ENCODE assay signal across 9 cellular contexts in genomic region chr11:78138281-78138680, GRCh38. TPM values are rescaled to one million over a fixed set of nuclear protein-coding genes. Genes with fewer than 3 reads are reported as not detected.
DNase-seq lines count a peak whose midpoint lies in the region; TF ChIP-seq lines count a peak whose summit lies in the region.
"Had no signal": no experiment of that assay in that cellular context is flagged by ENCODE, and none has a peak within 500 bp of the region (broad histone marks: within the 10 kb centered on the region; RNA-seq: fewer than 3 reads in every experiment).

No MANE protein-coding gene starts in this region.

- no peak overlapping the region for H2BK12ac ChIP-seq in H9 (ENCODE audit: insufficient read length, low read depth, low read length)

- H2BK20ac ChIP-seq in H9 (ENCODE audit: low read depth, low read length, poor library complexity, severe bottlenecking): no peak overlapping the region

- no CpG with 5 or more reads among the region's 4 CpGs for WGBS in H9 (ENCODE audit: extremely low coverage, insufficient read length, low lambda C conversion rate)

- H3K27me3 Mint-ChIP-seq in H9 (ENCODE audit: low read depth) (no peaks in the 10 kb centered on the region), immature natural killer cell (ENCODE audit: low read depth in 3 of 3) (peaks cover 3 to 13% (median 8%) of the 10 kb centered on the region in 3 donors)
- no peaks in the 10 kb centered on the region for H3K27me3 Mint-ChIP-seq in activated T-helper 2 cell treated with anti-CD3 and anti-CD28 coated beads, Interferon-gamma antibody, Interleukin-2, Interleukin-4, amounts not matched to agents 10 μg/mL and 5 μg/mL and 100 μg/mL, durations not matched to agents 14 hours and 24 hours and 36 hours (ENCODE audit: low read depth)

- no peak overlapping the region for H3K27ac Mint-ChIP-seq in H9
- peak overlapping the region; percentile 58 for H3K27ac Mint-ChIP-seq in activated T-helper 2 cell treated with anti-CD3 and anti-CD28 coated beads, Interferon-gamma antibody, Interleukin-2, Interleukin-4, amounts not matched to agents 10 μg/mL and 5 μg/mL and 100 μg/mL, durations not matched to agents 14 hours and 24 hours and 36 hours
- H3K27ac Mint-ChIP-seq in immature natural killer cell: peak overlapping the region; percentile 14 to 93 (median 76)

- peaks cover 31 to 62% (median 56%) of the 10 kb centered on the region in 3 experiments for H3K36me3 Mint-ChIP-seq in H9 (ENCODE audit: insufficient read depth in 1 of 3, low read depth in 3 of 3)
- H3K36me3 Mint-ChIP-seq in activated T-helper 2 cell treated with anti-CD3 and anti-CD28 coated beads, Interferon-gamma antibody, Interleukin-2, Interleukin-4, amounts not matched to agents 10 μg/mL and 5 μg/mL and 100 μg/mL, durations not matched to agents 14 hours and 24 hours and 36 hours (ENCODE audit: low read depth): peaks cover 68% of the 10 kb centered on the region
- H3K36me3 Mint-ChIP-seq in immature natural killer cell: peaks cover 3 to 7% (median 4%) of the 10 kb centered on the region in 3 donors

- no peak overlapping the region for H2AK5ac ChIP-seq in H9 (ENCODE audit: insufficient read length, low read length)

- no peaks in the 10 kb centered on the region; a peak in 1 of 5 replicates for H3K9me3 Mint-ChIP-seq in H9
- no peaks in the 10 kb centered on the region for H3K9me3 Mint-ChIP-seq in activated T-helper 2 cell treated with anti-CD3 and anti-CD28 coated beads, Interferon-gamma antibody, Interleukin-2, Interleukin-4, amounts not matched to agents 10 μg/mL and 5 μg/mL and 100 μg/mL, durations not matched to agents 14 hours and 24 hours and 36 hours
- H3K9me3 Mint-ChIP-seq in immature natural killer cell: no peaks in the 10 kb centered on the region

- H2BK15ac ChIP-seq in H9 (ENCODE audit: low read depth, low read length): no peak overlapping the region

- H3K27me3 ChIP-seq in H9 (ENCODE audit: insufficient read depth, low read length): no peaks in the 10 kb centered on the region

- no peak overlapping the region for H4K5ac ChIP-seq in H9 (ENCODE audit: insufficient read length, low read depth, low read length)

- no peak overlapping the region for H3K4ac ChIP-seq in H9 (ENCODE audit: low read depth, low read length)

- peak overlapping the region; percentile 88 to 91 for H3K4me3 Mint-ChIP-seq in H9
- peak overlapping the region; percentile 89 for H3K4me3 Mint-ChIP-seq in activated T-helper 2 cell treated with anti-CD3 and anti-CD28 coated beads, Interferon-gamma antibody, Interleukin-2, Interleukin-4, amounts not matched to agents 10 μg/mL and 5 μg/mL and 100 μg/mL, durations not matched to agents 14 hours and 24 hours and 36 hours (ENCODE audit: low read depth)
- H3K4me3 Mint-ChIP-seq in immature natural killer cell: peak overlapping the region; percentile 95 to 98 (median 95)

- H3K9ac ChIP-seq in H9 (ENCODE audit: extremely low read depth, insufficient read length, low read length): no peak overlapping the region

- H3K23me2 ChIP-seq in H9 (ENCODE audit: insufficient read length, low read depth, low read length, poor library complexity, severe bottlenecking): peaks cover 4% of the 10 kb centered on the region

- no peak overlapping the region for H2BK120ac ChIP-seq in H9 (ENCODE audit: low read depth, low read length, poor library complexity, severe bottlenecking)

- H2AFZ ChIP-seq in H9 (ENCODE audit: low read length): no peak overlapping the region

- no peak overlapping the region for H3K23ac ChIP-seq in H9 (ENCODE audit: insufficient read length, low read depth, low read length)

- peak overlapping the region; percentile 84; the same call in 1 of the 2 replicates for H3K27ac ChIP-seq in 22Rv1
- no peak overlapping the region for H3K27ac ChIP-seq in H9 (ENCODE audit: insufficient read length, low read depth, low read length)

- H3K79me2 ChIP-seq in H9 (ENCODE audit: insufficient read depth, low read length): peaks cover 12% of the 10 kb centered on the region; the same call in 1 of the 2 replicates

- no peaks in the 10 kb centered on the region for H3K79me1 ChIP-seq in H9 (ENCODE audit: insufficient read depth, low read depth, low read length, poor library complexity, severe bottlenecking)

- H3K4me1 Mint-ChIP-seq in H9 (peaks cover 13 to 16% of the 10 kb centered on the region in 2 experiments), immature natural killer cell (peaks cover 28 to 31% of the 10 kb centered on the region in 2 donors)
- peaks cover 40% of the 10 kb centered on the region for H3K4me1 Mint-ChIP-seq in activated T-helper 2 cell treated with anti-CD3 and anti-CD28 coated beads, Interferon-gamma antibody, Interleukin-2, Interleukin-4, amounts not matched to agents 10 μg/mL and 5 μg/mL and 100 μg/mL, durations not matched to agents 14 hours and 24 hours and 36 hours (ENCODE audit: low read depth)

- no peak overlapping the region for H3K14ac ChIP-seq in H9 (ENCODE audit: insufficient read depth, low read length)

- no peaks in the 10 kb centered on the region for H3K9me3 ChIP-seq in H9 (ENCODE audit: control insufficient read depth, low read depth, low read length)

- peak overlapping the region; percentile 86 for H3K4me2 ChIP-seq in H9 (ENCODE audit: insufficient read depth, insufficient read length, low read length)

- H2BK5ac ChIP-seq in H9 (ENCODE audit: insufficient read length, low read length): no peak overlapping the region

- H4K20me1 ChIP-seq in H9 (ENCODE audit: control insufficient read depth, insufficient read depth, insufficient read length): no peaks in the 10 kb centered on the region

- H4K8ac ChIP-seq in H9 (replicated peaks; ENCODE audit: insufficient read length, low read depth, low read length): no peak overlapping the region

- H4K91ac ChIP-seq in H9 (ENCODE audit: insufficient read length, low read depth, low read length): no peak overlapping the region

- H3K56ac ChIP-seq in H9 (ENCODE audit: insufficient read length, low read depth, low read length): no peak overlapping the region

- H3K4me1 ChIP-seq in H9 (ENCODE audit: insufficient read depth, low read length): no peaks in the 10 kb centered on the region

- H3T11ph ChIP-seq in H9 (ENCODE audit: low read length): no peak overlapping the region

- no peak for TF ChIP-seq CTCF in 22Rv1 (IDR thresholded peaks at IDR 0.05)
- no peak for TF ChIP-seq CTCF in H9 (conservative IDR thresholded peaks at IDR 0.05)

- intact Hi-C loops in activated T-helper 2 cell treated with anti-CD3 and anti-CD28 coated beads, Interferon-gamma antibody, Interleukin-2, Interleukin-4, amounts not matched to agents 10 μg/mL and 5 μg/mL and 100 μg/mL, durations not matched to agents 14 hours and 24 hours and 36 hours (cut with micrococcal nuclease): loop anchor here (2.0 to 5.0 kb wide), 3 partner anchors 59 to 424 kb away; partner anchors contain the start of genes GAB2 and NDUFC2

- no peak for DNase-seq in H9
- no peak for DNase-seq in activated T-helper 2 cell treated with anti-CD3 and anti-CD28 coated beads, Interferon-gamma antibody, Interleukin-2, Interleukin-4, amounts not matched to agents 10 μg/mL and 5 μg/mL and 100 μg/mL, durations not matched to agents 14 hours and 24 hours and 36 hours (ENCODE audit: low spot score)
- DNase-seq in immature natural killer cell: no peak
- no peak for DNase-seq in foreskin melanocyte
- DNase-seq in NCI-H524 treated with DMSO at 0.1 percent for 48 hours (lab: John Stamatoyannopoulos, UW): no peak
- no peak for DNase-seq in SKM-1 (lab: John Stamatoyannopoulos, UW; ENCODE audit: unreplicated experiment)
- no peak for DNase-seq in activated CD4-positive, alpha-beta T cell treated with anti-CD3 and anti-CD28 coated beads for 4 hours
- DNase-seq: DMS153 had no signal

- no peak overlapping the region for H3K18ac ChIP-seq in H9 (ENCODE audit: insufficient read length, low read depth, low read length)

RNA-seq across cellular contexts. Expression of gene ALG8, which starts 1.1 kb away (rescaled TPM):
- 77.5 and 78.8 TPM in 2 replicates for total RNA-seq in H9 (2021)
- 58.6 and 70.1 TPM in 2 replicates for total RNA-seq in activated T-helper 2 cell treated with anti-CD3 and anti-CD28 coated beads, Interferon-gamma antibody, Interleukin-2, Interleukin-4, amounts not matched to agents 10 μg/mL and 5 μg/mL and 100 μg/mL, durations not matched to agents 14 hours and 24 hours and 36 hours
- polyA plus RNA-seq in immature natural killer cell: 10 to 100 TPM; 38.7 to 55.3 (median 40.0) TPM

RNA-seq across cellular contexts. Expression of gene KCTD21, which starts 50.1 kb away (rescaled TPM):
- total RNA-seq in H9 (2021): 4.0 and 4.3 TPM in 2 replicates
- total RNA-seq in activated T-helper 2 cell treated with anti-CD3 and anti-CD28 coated beads, Interferon-gamma antibody, Interleukin-2, Interleukin-4, amounts not matched to agents 10 μg/mL and 5 μg/mL and 100 μg/mL, durations not matched to agents 14 hours and 24 hours and 36 hours: 10.0 and 10.4 TPM in 2 replicates
- polyA plus RNA-seq in immature natural killer cell: 1 to 10 TPM in 1 of 3 donors, under 1 TPM in 1, not detected in 1; 0.44 to 1.1 TPM

RNA-seq across cellular contexts. Expression of gene USP35, which starts 50.4 kb away (rescaled TPM):
- total RNA-seq in H9 (2021): 6.8 and 7.7 TPM in 2 replicates
- total RNA-seq in activated T-helper 2 cell treated with anti-CD3 and anti-CD28 coated beads, Interferon-gamma antibody, Interleukin-2, Interleukin-4, amounts not matched to agents 10 μg/mL and 5 μg/mL and 100 μg/mL, durations not matched to agents 14 hours and 24 hours and 36 hours: 12.9 and 14.6 TPM in 2 replicates
- polyA plus RNA-seq in immature natural killer cell: under 1 TPM in 2 of 3 donors, not detected in 1; 0.20 to 0.27 TPM

RNA-seq across cellular contexts. Expression of gene NDUFC2, which starts 58.6 kb away (rescaled TPM):
- 247 and 260 TPM in 2 replicates for total RNA-seq in H9 (2021)
- 208 and 215 TPM in 2 replicates for total RNA-seq in activated T-helper 2 cell treated with anti-CD3 and anti-CD28 coated beads, Interferon-gamma antibody, Interleukin-2, Interleukin-4, amounts not matched to agents 10 μg/mL and 5 μg/mL and 100 μg/mL, durations not matched to agents 14 hours and 24 hours and 36 hours
- polyA plus RNA-seq in immature natural killer cell: 100 to 1,000 TPM; 172 to 320 (median 243) TPM

Comparison
In these comparisons a context has a peak if more than half of its experiments do, and no peak if none do; other contexts are left out.
1. H3K27ac Mint-ChIP-seq: peak in activated T-helper 2 cell treated with anti-CD3 and anti-CD28 coated beads, Interferon-gamma antibody, Interleukin-2, Interleukin-4, amounts not matched to agents 10 μg/mL and 5 μg/mL and 100 μg/mL, durations not matched to agents 14 hours and 24 hours and 36 hours (single experiment) and immature natural killer cell (6 of 6); none in H9 (0 of 3).
2. Peak in every context shown above with its lines, with median percentiles within 50 percentile points of each other: H3K4me3 Mint-ChIP-seq.